ENCODE assay signal across 16 cellular contexts in the genomic region with DNA sequence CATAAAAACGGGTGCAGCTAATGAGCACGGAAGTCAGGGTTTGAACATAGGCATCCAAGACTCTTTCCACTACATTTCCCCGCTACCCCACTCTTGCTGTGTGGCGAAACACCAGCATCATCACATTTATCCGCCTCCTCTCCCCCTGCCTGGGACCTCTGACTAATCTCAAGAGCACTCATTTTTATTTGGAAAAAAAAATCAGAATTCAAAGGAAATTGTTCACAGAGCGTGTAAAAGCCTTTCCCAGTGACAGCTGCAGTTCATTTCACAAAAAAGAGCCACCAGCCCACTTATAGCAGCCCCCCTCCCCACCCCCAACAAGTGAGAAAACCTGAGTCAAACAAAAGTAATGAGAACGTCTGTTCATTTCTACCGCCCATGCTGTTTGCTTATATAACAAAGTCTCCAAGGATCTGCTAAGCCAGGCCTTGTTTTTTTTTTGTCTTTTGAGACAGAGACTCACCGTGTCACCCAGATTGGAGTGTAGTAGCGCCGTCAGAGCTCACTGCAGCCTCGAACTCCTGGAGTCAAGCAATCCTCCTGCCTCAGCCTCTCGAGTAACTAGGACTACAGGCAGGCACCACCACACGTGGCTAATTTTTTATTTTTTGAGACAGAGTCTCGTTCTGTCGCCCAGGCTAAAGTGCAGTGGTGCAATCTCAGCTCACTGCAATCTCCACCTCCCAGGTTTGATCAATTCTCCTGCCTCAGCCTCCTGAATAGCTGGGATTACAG. TPM values are rescaled to one million over a fixed set of nuclear protein-coding genes. Genes with fewer than 3 reads are reported as not detected.
DNase-seq lines count a peak whose midpoint lies in the region; ATAC-seq and TF ChIP-seq lines count a peak whose summit lies in the region.
"Had no signal": no experiment of that assay in that cellular context is flagged by ENCODE, and none has a peak within 500 bp of the region (broad histone marks: within the 10 kb centered on the region; RNA-seq: fewer than 3 reads in every experiment).

No MANE protein-coding gene starts in this region.

- H3K27ac ChIP-seq in brain microvascular endothelial cell (peak overlapping the region; percentile 59), tibial nerve (no peak overlapping the region)
- H3K27ac ChIP-seq: esophagus muscularis mucosa, neutrophil had no signal

- TF ChIP-seq POLR2A in tibial nerve (IDR thresholded peaks at IDR 0.05): no peak

- H3K9me3 ChIP-seq in tibial nerve: peaks cover 0 to 29% (median 0%) of the 10 kb centered on the region in 4 donors
- H3K9me3 ChIP-seq: esophagus muscularis mucosa, neutrophil had no signal

- H3K4me3 ChIP-seq in brain microvascular endothelial cell (ENCODE audit: low read depth, low read length) (no peak overlapping the region), tibial nerve (no peak overlapping the region)
- H3K4me3 ChIP-seq: esophagus muscularis mucosa had no signal

- 66 to 74% methylated on average over 16 of the region's 16 CpGs for WGBS in tibial nerve, 2 donors

- no peak for TF ChIP-seq EP300 in tibial nerve (IDR thresholded peaks at IDR 0.05)

- DNase-seq in AG08395 (ENCODE audit: low spot score): peak; percentile 80
- DNase-seq in HS-5 (ENCODE audit: low read depth): peak; percentile 72
- DNase-seq in brain microvascular endothelial cell: peak; percentile 67
- peak; percentile 62 for DNase-seq in myocyte (ENCODE audit: low read depth)
- no peak for DNase-seq in tibial nerve (ENCODE audit: low spot score in 2 of 2)
- no peak for DNase-seq in stimulated activated CD4-positive, alpha-beta T cell treated with anti-CD3 and anti-CD28 coated beads, Interleukin-2, amount 100 ng/mL, for 48 hours
- DNase-seq in T-helper 2 cell: no peak
- DNase-seq: activated CD4-positive, alpha-beta T cell treated with anti-CD3 and anti-CD28 coated beads, Interleukin-2, amount 50 U/mL, for 48 hours; activated gamma-delta T cell treated with Interleukin-2 at 50 U/mL for 16 hours; C1 segment of cervical spinal cord; cortex of kidney; NCI-H1105 treated with DMSO at 0.1 percent for 48 hours; NCI-H526 had no signal

- H3K4me1 ChIP-seq in tibial nerve: peaks cover 0 to 11% (median 1%) of the 10 kb centered on the region in 4 donors

- H3K36me3 ChIP-seq in brain microvascular endothelial cell (replicated peaks) (no peaks in the 10 kb centered on the region), tibial nerve (no peaks in the 10 kb centered on the region)
- H3K36me3 ChIP-seq: esophagus muscularis mucosa, neutrophil had no signal

- TF ChIP-seq CTCF in brain microvascular endothelial cell (IDR thresholded peaks at IDR 0.05; ENCODE audit: low read depth, low read length, missing control alignments): no peak
- no peak for TF ChIP-seq CTCF in tibial nerve (IDR thresholded peaks at IDR 0.05)

- H3K27me3 ChIP-seq in brain microvascular endothelial cell (replicated peaks): no peaks in the 10 kb centered on the region
- H3K27me3 ChIP-seq in tibial nerve: no peaks in the 10 kb centered on the region
- H3K27me3 ChIP-seq: esophagus muscularis mucosa had no signal

- ATAC-seq in GM21737 (IDR thresholded peaks at IDR 0.05; ENCODE audit: unreplicated experiment): no peak

- in situ Hi-C loops in brain microvascular endothelial cell (cut with HindIII; ENCODE audit: low pct_ligation_motif_present, low sequenced_read_pairs): no loop called here

RNA-seq across cellular contexts. Expression of gene HAPSTR1, which starts 48.3 kb away (rescaled TPM):
- total RNA-seq in myocyte: 69.4 and 71.6 TPM in 2 replicates
- 27.7 TPM for polyA plus RNA-seq in myocyte (2012)
- 10 to 100 TPM; 39.9 to 54.3 (median 50.6) TPM for total RNA-seq in tibial nerve

Comparison
In these comparisons a context has a peak if more than half of its experiments do, and no peak if none do; other contexts are left out.
1. DNase-seq: peak in AG08395 (single experiment), HS-5 (single experiment), brain microvascular endothelial cell (single experiment) and myocyte (single experiment); none in tibial nerve (0 of 2), stimulated activated CD4-positive, alpha-beta T cell treated with anti-CD3 and anti-CD28 coated beads, Interleukin-2, amount 100 ng/mL, for 48 hours (0 of 2) and T-helper 2 cell (0 of 5).